ENCODE assay signal across 12 cellular contexts in the genomic region with DNA sequence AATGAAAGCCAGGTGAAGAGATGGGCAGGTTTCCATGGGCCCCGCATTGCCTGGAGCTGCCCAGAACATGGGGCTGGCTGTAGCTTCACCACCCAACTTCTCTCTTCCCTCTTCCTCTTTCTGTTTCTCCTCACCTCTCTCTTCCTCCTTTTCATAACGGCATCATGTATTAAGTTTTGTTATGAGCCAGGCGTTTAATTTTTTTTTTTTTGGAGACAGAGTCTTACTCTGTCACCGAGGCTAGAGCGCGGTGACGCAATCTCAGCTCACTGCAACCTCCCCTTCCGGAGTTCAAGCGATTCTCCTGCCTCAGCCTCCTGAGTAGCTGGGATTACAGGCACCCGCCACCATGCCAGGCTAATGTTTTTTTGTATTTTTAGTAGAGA. TPM values are rescaled to one million over a fixed set of nuclear protein-coding genes. Genes with fewer than 3 reads are reported as not detected.
DNase-seq lines count a peak whose midpoint lies in the region; ATAC-seq and TF ChIP-seq lines count a peak whose summit lies in the region.
"Had no signal": no experiment of that assay in that cellular context is flagged by ENCODE, and none has a peak within 500 bp of the region (broad histone marks: within the 10 kb centered on the region; RNA-seq: fewer than 3 reads in every experiment).

No MANE protein-coding gene starts in this region.

- H4K20me1 ChIP-seq in H9 (ENCODE audit: control insufficient read depth, insufficient read depth, insufficient read length), result no peaks in the 10 kb centered on the region

- no peak overlapping the region for H3K14ac ChIP-seq in H9 (ENCODE audit: insufficient read depth, low read length)

- H3K56ac ChIP-seq in H9 (ENCODE audit: insufficient read length, low read depth, low read length), result no peak overlapping the region

- no peaks in the 10 kb centered on the region for H3K36me3 Mint-ChIP-seq in H9 (ENCODE audit: insufficient read depth in 1 of 3, low read depth in 3 of 3)
- no peaks in the 10 kb centered on the region for H3K36me3 Mint-ChIP-seq in activated naive CD4-positive, alpha-beta T cell treated with anti-CD3 and anti-CD28 coated beads for 36 hours (ENCODE audit: low read depth)
- H3K36me3 Mint-ChIP-seq: activated naive CD4-positive, alpha-beta T cell treated with anti-CD3 and anti-CD28 coated beads, Interleukin-2, amount 50 U/mL, for 24 hours had no signal

- H3K4me1 ChIP-seq in Peyer's patch (peaks cover 0 to 4% (median 0%) of the 10 kb centered on the region in 4 donors), lower lobe of right lung (peaks cover 13% of the 10 kb centered on the region), H9 (ENCODE audit: insufficient read depth, low read length) (no peaks in the 10 kb centered on the region)

- H3K27me3 ChIP-seq in Peyer's patch (no peaks in the 10 kb centered on the region), lower lobe of right lung (ENCODE audit: low read depth) (no peaks in the 10 kb centered on the region), H9 (ENCODE audit: insufficient read depth, low read length) (no peaks in the 10 kb centered on the region)

- no peak overlapping the region for H2BK15ac ChIP-seq in H9 (ENCODE audit: low read depth, low read length)

- H3K4me3 Mint-ChIP-seq in H9, result no peak overlapping the region
- no peak overlapping the region for H3K4me3 Mint-ChIP-seq in activated naive CD4-positive, alpha-beta T cell treated with anti-CD3 and anti-CD28 coated beads for 36 hours
- H3K4me3 Mint-ChIP-seq: activated naive CD4-positive, alpha-beta T cell treated with anti-CD3 and anti-CD28 coated beads, Interleukin-2, amount 50 U/mL, for 24 hours had no signal

- H3K9me3 ChIP-seq in Peyer's patch, result no peaks in the 10 kb centered on the region
- no peaks in the 10 kb centered on the region for H3K9me3 ChIP-seq in lower lobe of right lung
- no peaks in the 10 kb centered on the region for H3K9me3 ChIP-seq in H9 (ENCODE audit: control insufficient read depth, low read depth, low read length)

- H3K4me2 ChIP-seq in H9 (ENCODE audit: insufficient read depth, insufficient read length, low read length), result no peak overlapping the region

- intact Hi-C loops in lower lobe of right lung (cut with DNase I), result loop anchor here (5.0 kb wide), 1 partner anchor 145 kb away; no protein-coding TSS in a partner anchor
- intact Hi-C loops in activated naive CD4-positive, alpha-beta T cell treated with anti-CD3 and anti-CD28 coated beads for 36 hours (cut with micrococcal nuclease), result loop anchor here (2.0 kb wide), 1 partner anchor 848 kb away; no protein-coding TSS in a partner anchor

- H2BK5ac ChIP-seq in H9 (ENCODE audit: insufficient read length, low read length), result no peak overlapping the region

- WGBS in H9 (ENCODE audit: extremely low coverage, insufficient read length, low lambda C conversion rate), result no CpG with 5 or more reads among the region's 10 CpGs

- CTCF ChIA-PET in activated naive CD4-positive, alpha-beta T cell treated with anti-CD3 and anti-CD28 coated beads for 36 hours (lab: Charles Lee), result interaction anchor here (0.7 to 2.8 kb wide), 14 partner anchors 10 to 154 kb away, joined by 3 to 36 read pairs (median 8); no protein-coding TSS in a partner anchor

- H3K4me1 Mint-ChIP-seq in H9, result peaks cover 0 to 12% of the 10 kb centered on the region in 2 experiments; a peak in 3 of 4 replicates
- peaks cover 10% of the 10 kb centered on the region for H3K4me1 Mint-ChIP-seq in activated naive CD4-positive, alpha-beta T cell treated with anti-CD3 and anti-CD28 coated beads for 36 hours (ENCODE audit: low read depth)

- H2AFZ ChIP-seq in H9 (ENCODE audit: low read length), result no peak overlapping the region

- no peaks in the 10 kb centered on the region for H3K79me2 ChIP-seq in H9 (ENCODE audit: insufficient read depth, low read length)

- H3K27ac Mint-ChIP-seq in H9, result no peak overlapping the region
- H3K27ac Mint-ChIP-seq in activated naive CD4-positive, alpha-beta T cell treated with anti-CD3 and anti-CD28 coated beads for 36 hours, result no peak overlapping the region
- H3K27ac Mint-ChIP-seq: activated naive CD4-positive, alpha-beta T cell treated with anti-CD3 and anti-CD28 coated beads, Interleukin-2, amount 50 U/mL, for 24 hours had no signal

- no peak overlapping the region for H3T11ph ChIP-seq in H9 (ENCODE audit: low read length)

- ATAC-seq in GM18511 (IDR thresholded peaks at IDR 0.05; ENCODE audit: unreplicated experiment), result peak; percentile 79
- peak; percentile 59 for ATAC-seq in HG02610 (IDR thresholded peaks at IDR 0.05; ENCODE audit: unreplicated experiment)
- peak; percentile 24 to 50 for ATAC-seq in lower lobe of right lung
- ATAC-seq: left colon had no signal

- no peak overlapping the region for H2BK120ac ChIP-seq in H9 (ENCODE audit: low read depth, low read length, poor library complexity, severe bottlenecking)

- H4K8ac ChIP-seq in H9 (replicated peaks; ENCODE audit: insufficient read length, low read depth, low read length), result no peak overlapping the region

- no peak for TF ChIP-seq CTCF in Peyer's patch (IDR thresholded peaks at IDR 0.05)
- TF ChIP-seq CTCF in lower lobe of right lung (IDR thresholded peaks at IDR 0.05), result no peak
- no peak for TF ChIP-seq CTCF in H9 (conservative IDR thresholded peaks at IDR 0.05)

- H3K27me3 Mint-ChIP-seq in H9 (ENCODE audit: low read depth), result peaks cover 2% of the 10 kb centered on the region
- no peaks in the 10 kb centered on the region for H3K27me3 Mint-ChIP-seq in activated naive CD4-positive, alpha-beta T cell treated with anti-CD3 and anti-CD28 coated beads for 36 hours (ENCODE audit: low read depth)
- H3K27me3 Mint-ChIP-seq: activated naive CD4-positive, alpha-beta T cell treated with anti-CD3 and anti-CD28 coated beads, Interleukin-2, amount 50 U/mL, for 24 hours had no signal

- no peak overlapping the region for H2BK12ac ChIP-seq in H9 (ENCODE audit: insufficient read length, low read depth, low read length)

- no peak overlapping the region for H3K9ac ChIP-seq in H9 (ENCODE audit: extremely low read depth, insufficient read length, low read length)

- no peak overlapping the region for H3K4ac ChIP-seq in H9 (ENCODE audit: low read depth, low read length)

- DNase-seq in Peyer's patch, result peak in 2 of 3 donors; percentile 42 to 66
- DNase-seq in lower lobe of right lung, result peak; percentile 84
- no peak for DNase-seq in H9
- DNase-seq in hepatic stellate cell (ENCODE audit: low spot score), result no peak
- no peak for DNase-seq in activated naive CD4-positive, alpha-beta T cell treated with anti-CD3 and anti-CD28 coated beads for 36 hours
- no peak for DNase-seq in AG08395 (ENCODE audit: low spot score)
- DNase-seq: left colon, NCI-H187 treated with DMSO at 0.1 percent for 48 hours, T-helper 1 cell had no signal

- H2AK5ac ChIP-seq in H9 (ENCODE audit: insufficient read length, low read length), result no peak overlapping the region

- no peak overlapping the region for H4K5ac ChIP-seq in H9 (ENCODE audit: insufficient read length, low read depth, low read length)

- no peaks in the 10 kb centered on the region for H3K79me1 ChIP-seq in H9 (ENCODE audit: insufficient read depth, low read depth, low read length, poor library complexity, severe bottlenecking)

- TF ChIP-seq POLR2A in Peyer's patch (IDR thresholded peaks at IDR 0.05), result no peak

- no peaks in the 10 kb centered on the region for H3K9me3 Mint-ChIP-seq in H9
- H3K9me3 Mint-ChIP-seq in activated naive CD4-positive, alpha-beta T cell treated with anti-CD3 and anti-CD28 coated beads for 36 hours, result no peaks in the 10 kb centered on the region
- H3K9me3 Mint-ChIP-seq: activated naive CD4-positive, alpha-beta T cell treated with anti-CD3 and anti-CD28 coated beads, Interleukin-2, amount 50 U/mL, for 24 hours had no signal

- H3K36me3 ChIP-seq in Peyer's patch (no peaks in the 10 kb centered on the region), lower lobe of right lung (no peaks in the 10 kb centered on the region)

- H3K23me2 ChIP-seq in H9 (ENCODE audit: insufficient read length, low read depth, low read length, poor library complexity, severe bottlenecking), result no peaks in the 10 kb centered on the region

- peak overlapping the region in 1 of 4 donors; percentile 67 for H3K27ac ChIP-seq in Peyer's patch
- H3K27ac ChIP-seq in lower lobe of right lung, result peak overlapping the region; percentile 49
- H3K27ac ChIP-seq in H9 (ENCODE audit: insufficient read length, low read depth, low read length), result no peak overlapping the region

- no peak overlapping the region for H2BK20ac ChIP-seq in H9 (ENCODE audit: low read depth, low read length, poor library complexity, severe bottlenecking)

- H3K18ac ChIP-seq in H9 (ENCODE audit: insufficient read length, low read depth, low read length), result no peak overlapping the region

- H4K91ac ChIP-seq in H9 (ENCODE audit: insufficient read length, low read depth, low read length), result no peak overlapping the region

- no peak overlapping the region for H3K23ac ChIP-seq in H9 (ENCODE audit: insufficient read length, low read depth, low read length)

- H3K4me3 ChIP-seq in Peyer's patch, result no peak overlapping the region
- H3K4me3 ChIP-seq in lower lobe of right lung, result no peak overlapping the region

RNA-seq across cellular contexts. Expression of a gene that starts 13.0 kb away (rescaled TPM):
- total RNA-seq in Peyer's patch (100 to 1,000 TPM; 106 to 639 (median 276) TPM), lower lobe of right lung (not detected), H9 (2021) (not detected in 2 replicates)
- total RNA-seq in activated naive CD4-positive, alpha-beta T cell treated with anti-CD3 and anti-CD28 coated beads for 36 hours, result not detected

RNA-seq across cellular contexts. Expression of a gene that starts 37.5 kb away (rescaled TPM):
- total RNA-seq in Peyer's patch (10 to 100 TPM; 36.2 to 61.1 (median 56.4) TPM), lower lobe of right lung (98.5 TPM), H9 (2021) (58.8 and 66.4 TPM in 2 replicates)
- 10 to 100 TPM; 38.1 to 40.5 TPM for total RNA-seq in activated naive CD4-positive, alpha-beta T cell treated with anti-CD3 and anti-CD28 coated beads for 36 hours

RNA-seq across cellular contexts. Expression of a gene that starts 37.8 kb away (rescaled TPM):
- total RNA-seq in Peyer's patch (10 to 100 TPM; 42.9 to 78.8 (median 60.8) TPM), lower lobe of right lung (80.9 TPM), H9 (2021) (47.6 and 51.9 TPM in 2 replicates)
- 100 to 1,000 TPM; 151 to 162 TPM for total RNA-seq in activated naive CD4-positive, alpha-beta T cell treated with anti-CD3 and anti-CD28 coated beads for 36 hours

RNA-seq across cellular contexts. Expression of a gene that starts 59.9 kb away (rescaled TPM):
- total RNA-seq in Peyer's patch (10 to 100 TPM; 26.4 to 65.3 (median 44.1) TPM), lower lobe of right lung (72.0 TPM), H9 (2021) (15.3 and 16.1 TPM in 2 replicates)
- 10 to 100 TPM; 42.8 to 44.1 TPM for total RNA-seq in activated naive CD4-positive, alpha-beta T cell treated with anti-CD3 and anti-CD28 coated beads for 36 hours

Comparison
In these comparisons a context has a peak if more than half of its experiments do, and no peak if none do; other contexts are left out.
1. DNase-seq: peak in Peyer's patch (2 of 3) and lower lobe of right lung (single experiment); none in H9 (single experiment), hepatic stellate cell (single experiment), activated naive CD4-positive, alpha-beta T cell treated with anti-CD3 and anti-CD28 coated beads for 36 hours (single experiment) and AG08395 (single experiment).
2. RNA of a gene that starts 13.0 kb away (total RNA-seq): 106 to 639 TPM in Peyer's patch; not detected in lower lobe of right lung (single experiment), not detected in H9 and not detected in activated naive CD4-positive, alpha-beta T cell treated with anti-CD3 and anti-CD28 coated beads for 36 hours; every median in the first group is over 100 times any median in the second.
3. Peak in every context shown above with its lines, with median percentiles within 50 percentile points of each other: ATAC-seq.